Comparison of ENCODE assay signal across 1 cellular context in genomic region chr2:201901770-201902169, GRCh38.
TF ChIP-seq lines count a peak whose summit lies in the region.

No MANE protein-coding gene starts in this region.

TF ChIP-seq in K562, 482 proteins besides CTCF, POLR2A, EP300 and RAD21 (continued from another document and continues in another):
- TF ChIP-seq, protein P1, sequence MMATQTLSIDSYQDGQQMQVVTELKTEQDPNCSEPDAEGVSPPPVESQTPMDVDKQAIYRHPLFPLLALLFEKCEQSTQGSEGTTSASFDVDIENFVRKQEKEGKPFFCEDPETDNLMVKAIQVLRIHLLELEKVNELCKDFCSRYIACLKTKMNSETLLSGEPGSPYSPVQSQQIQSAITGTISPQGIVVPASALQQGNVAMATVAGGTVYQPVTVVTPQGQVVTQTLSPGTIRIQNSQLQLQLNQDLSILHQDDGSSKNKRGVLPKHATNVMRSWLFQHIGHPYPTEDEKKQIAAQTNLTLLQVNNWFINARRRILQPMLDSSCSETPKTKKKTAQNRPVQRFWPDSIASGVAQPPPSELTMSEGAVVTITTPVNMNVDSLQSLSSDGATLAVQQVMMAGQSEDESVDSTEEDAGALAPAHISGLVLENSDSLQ (IDR thresholded peaks at IDR 0.05): peak; percentile 73
- no peak for TF ChIP-seq PHB (CRISPR knock-in tag; IDR thresholded peaks at IDR 0.05)
- peak; percentile 96 for TF ChIP-seq TAL1 (IDR thresholded peaks at IDR 0.05)
- no peak for TF ChIP-seq NFE2L1 (tag; IDR thresholded peaks at IDR 0.05; ENCODE audit: borderline replicate concordance, low read depth)
- peak; percentile 90 for TF ChIP-seq LEF1 (IDR thresholded peaks at IDR 0.05)
- TF ChIP-seq ZNF75A (CRISPR knock-in tag; IDR thresholded peaks at IDR 0.05): no peak
- peak; percentile 77 for TF ChIP-seq ZNF589 (CRISPR knock-in tag; IDR thresholded peaks at IDR 0.05; ENCODE audit: low read depth)
- TF ChIP-seq MTA2 (IDR thresholded peaks at IDR 0.05; ENCODE audit: low read depth): peak; percentile 92
- TF ChIP-seq ZNF830 (CRISPR knock-in tag; IDR thresholded peaks at IDR 0.05): no peak
- TF ChIP-seq MAZ (CRISPR knock-in tag; conservative IDR thresholded peaks at IDR 0.05 in 1 of 2, IDR thresholded peaks at IDR 0.05 in 1 of 2): 0 out of 4 replicates have a peak, but pooled peaks of 1 of the 2 experiments have one; percentile 26
- TF ChIP-seq, protein P2, sequence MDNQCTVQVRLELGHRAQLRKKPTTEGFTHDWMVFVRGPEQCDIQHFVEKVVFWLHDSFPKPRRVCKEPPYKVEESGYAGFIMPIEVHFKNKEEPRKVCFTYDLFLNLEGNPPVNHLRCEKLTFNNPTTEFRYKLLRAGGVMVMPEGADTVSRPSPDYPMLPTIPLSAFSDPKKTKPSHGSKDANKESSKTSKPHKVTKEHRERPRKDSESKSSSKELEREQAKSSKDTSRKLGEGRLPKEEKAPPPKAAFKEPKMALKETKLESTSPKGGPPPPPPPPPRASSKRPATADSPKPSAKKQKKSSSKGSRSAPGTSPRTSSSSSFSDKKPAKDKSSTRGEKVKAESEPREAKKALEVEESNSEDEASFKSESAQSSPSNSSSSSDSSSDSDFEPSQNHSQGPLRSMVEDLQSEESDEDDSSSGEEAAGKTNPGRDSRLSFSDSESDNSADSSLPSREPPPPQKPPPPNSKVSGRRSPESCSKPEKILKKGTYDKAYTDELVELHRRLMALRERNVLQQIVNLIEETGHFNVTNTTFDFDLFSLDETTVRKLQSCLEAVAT (IDR thresholded peaks at IDR 0.05): peak in 1 of 2 experiments; percentile 73; a peak in 2 of 4 replicates
- TF ChIP-seq, protein P3, sequence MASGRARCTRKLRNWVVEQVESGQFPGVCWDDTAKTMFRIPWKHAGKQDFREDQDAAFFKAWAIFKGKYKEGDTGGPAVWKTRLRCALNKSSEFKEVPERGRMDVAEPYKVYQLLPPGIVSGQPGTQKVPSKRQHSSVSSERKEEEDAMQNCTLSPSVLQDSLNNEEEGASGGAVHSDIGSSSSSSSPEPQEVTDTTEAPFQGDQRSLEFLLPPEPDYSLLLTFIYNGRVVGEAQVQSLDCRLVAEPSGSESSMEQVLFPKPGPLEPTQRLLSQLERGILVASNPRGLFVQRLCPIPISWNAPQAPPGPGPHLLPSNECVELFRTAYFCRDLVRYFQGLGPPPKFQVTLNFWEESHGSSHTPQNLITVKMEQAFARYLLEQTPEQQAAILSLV (tag; IDR thresholded peaks at IDR 0.05): no peak
- 0 out of 2 replicates have a peak, but pooled peaks have one; percentile 40 for TF ChIP-seq PHF21A (IDR thresholded peaks at IDR 0.05; ENCODE audit: borderline replicate concordance, low read depth)
- TF ChIP-seq ARID1B (IDR thresholded peaks at IDR 0.05): peak; percentile 97
- TF ChIP-seq CREM (IDR thresholded peaks at IDR 0.05; ENCODE audit: low read depth): peak; percentile 65; the same call in 1 of the 2 replicates
- peak; percentile 84 for TF ChIP-seq MYNN (IDR thresholded peaks at IDR 0.05)
- TF ChIP-seq MYNN (CRISPR knock-in tag; IDR thresholded peaks at IDR 0.05): no peak; the same call in 1 of the 2 replicates
- TF ChIP-seq NFE2 (IDR thresholded peaks at IDR 0.05; ENCODE audit: low read depth): no peak
- peak; percentile 98 for TF ChIP-seq CBFA2T2 (conservative IDR thresholded peaks at IDR 0.05)
- TF ChIP-seq CC2D1A (IDR thresholded peaks at IDR 0.05): peak; percentile 87; the same call in 1 of the 2 replicates
- peak in 1 of 2 experiments; percentile 60; a peak in 1 of 4 replicates for TF ChIP-seq HDAC1 (IDR thresholded peaks at IDR 0.05)
- no peak for TF ChIP-seq ZNF445 (CRISPR knock-in tag; IDR thresholded peaks at IDR 0.05; ENCODE audit: low read depth)
- no peak for TF ChIP-seq MEF2A (IDR thresholded peaks at IDR 0.05; ENCODE audit: control insufficient read depth, low read depth, low read length)
- TF ChIP-seq ZNF134 (CRISPR knock-in tag; conservative IDR thresholded peaks at IDR 0.05): 0 out of 2 replicates have a peak, but pooled peaks have one; percentile 41
- TF ChIP-seq CHAMP1 (IDR thresholded peaks at IDR 0.05): peak; percentile 94
- TF ChIP-seq NR2F6 (CRISPR knock-in tag; IDR thresholded peaks at IDR 0.05): no peak
- TF ChIP-seq TEAD4 (IDR thresholded peaks at IDR 0.05; ENCODE audit: low read length): peak; percentile 97
- TF ChIP-seq TEAD4 (CRISPR knock-in tag; IDR thresholded peaks at IDR 0.05; ENCODE audit: borderline replicate concordance): no peak
- TF ChIP-seq DPF2 (IDR thresholded peaks at IDR 0.05): peak; percentile 95
- TF ChIP-seq RCOR1 (IDR thresholded peaks at IDR 0.05; ENCODE audit: borderline replicate concordance in 1 of 2, low read depth in 2 of 2, low read length in 2 of 2): peak in 1 of 2 experiments; percentile 86; a peak in 3 of 4 replicates
- peak; percentile 80; the same call in 1 of the 2 replicates for TF ChIP-seq NBN (IDR thresholded peaks at IDR 0.05; ENCODE audit: low read depth)
- 0 out of 2 replicates have a peak, but pooled peaks have one; percentile 47 for TF ChIP-seq ZNF449 (CRISPR knock-in tag; IDR thresholded peaks at IDR 0.05)
- TF ChIP-seq ATF1 (CRISPR knock-in tag; IDR thresholded peaks at IDR 0.05): no peak
- TF ChIP-seq ATF1 (tag; IDR thresholded peaks at IDR 0.05): peak; percentile 67
- peak in 1 of 2 experiments; percentile 70; a peak in 1 of 4 replicates for TF ChIP-seq ZMIZ1 (IDR thresholded peaks at IDR 0.05; ENCODE audit: low read depth in 2 of 2, low read length in 2 of 2)
- 0 out of 2 replicates have a peak, but pooled peaks have one; percentile 61 for TF ChIP-seq SMAD3 (CRISPR knock-in tag; conservative IDR thresholded peaks at IDR 0.05)
- TF ChIP-seq ZNF253 (CRISPR knock-in tag; conservative IDR thresholded peaks at IDR 0.05): no peak
- peak; percentile 100 for TF ChIP-seq SOX6 (IDR thresholded peaks at IDR 0.05)
- peak; percentile 90 for TF ChIP-seq LCOR (CRISPR knock-in tag; IDR thresholded peaks at IDR 0.05)
- peak; percentile 95 for TF ChIP-seq USF2 (CRISPR knock-in tag; IDR thresholded peaks at IDR 0.05)
- peak; percentile 95 for TF ChIP-seq TCF3 (CRISPR knock-in tag; IDR thresholded peaks at IDR 0.05)
- no peak for TF ChIP-seq U2AF2 (optimal IDR thresholded peaks at IDR 0.05; ENCODE audit: low read depth, low read length)
- peak; percentile 22; the same call in 1 of the 2 replicates for TF ChIP-seq GMEB1 (CRISPR knock-in tag; IDR thresholded peaks at IDR 0.05)
- TF ChIP-seq ZSCAN32 (CRISPR knock-in tag; IDR thresholded peaks at IDR 0.05): no peak
- TF ChIP-seq ZNF165 (CRISPR knock-in tag; IDR thresholded peaks at IDR 0.05; ENCODE audit: borderline replicate concordance): no peak
- TF ChIP-seq, protein P4, sequence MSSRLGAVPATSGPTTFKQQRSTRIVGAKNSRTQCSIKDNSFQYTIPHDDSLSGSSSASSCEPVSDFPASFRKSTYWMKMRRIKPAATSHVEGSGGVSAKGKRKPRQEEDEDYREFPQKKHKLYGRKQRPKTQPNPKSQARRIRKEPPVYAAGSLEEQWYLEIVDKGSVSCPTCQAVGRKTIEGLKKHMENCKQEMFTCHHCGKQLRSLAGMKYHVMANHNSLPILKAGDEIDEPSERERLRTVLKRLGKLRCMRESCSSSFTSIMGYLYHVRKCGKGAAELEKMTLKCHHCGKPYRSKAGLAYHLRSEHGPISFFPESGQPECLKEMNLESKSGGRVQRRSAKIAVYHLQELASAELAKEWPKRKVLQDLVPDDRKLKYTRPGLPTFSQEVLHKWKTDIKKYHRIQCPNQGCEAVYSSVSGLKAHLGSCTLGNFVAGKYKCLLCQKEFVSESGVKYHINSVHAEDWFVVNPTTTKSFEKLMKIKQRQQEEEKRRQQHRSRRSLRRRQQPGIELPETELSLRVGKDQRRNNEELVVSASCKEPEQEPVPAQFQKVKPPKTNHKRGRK (tag; IDR thresholded peaks at IDR 0.05): no peak
- TF ChIP-seq SMARCE1 (IDR thresholded peaks at IDR 0.05): peak; percentile 91
